1 cellular context compared by ENCODE assay signal in the genomic region with DNA sequence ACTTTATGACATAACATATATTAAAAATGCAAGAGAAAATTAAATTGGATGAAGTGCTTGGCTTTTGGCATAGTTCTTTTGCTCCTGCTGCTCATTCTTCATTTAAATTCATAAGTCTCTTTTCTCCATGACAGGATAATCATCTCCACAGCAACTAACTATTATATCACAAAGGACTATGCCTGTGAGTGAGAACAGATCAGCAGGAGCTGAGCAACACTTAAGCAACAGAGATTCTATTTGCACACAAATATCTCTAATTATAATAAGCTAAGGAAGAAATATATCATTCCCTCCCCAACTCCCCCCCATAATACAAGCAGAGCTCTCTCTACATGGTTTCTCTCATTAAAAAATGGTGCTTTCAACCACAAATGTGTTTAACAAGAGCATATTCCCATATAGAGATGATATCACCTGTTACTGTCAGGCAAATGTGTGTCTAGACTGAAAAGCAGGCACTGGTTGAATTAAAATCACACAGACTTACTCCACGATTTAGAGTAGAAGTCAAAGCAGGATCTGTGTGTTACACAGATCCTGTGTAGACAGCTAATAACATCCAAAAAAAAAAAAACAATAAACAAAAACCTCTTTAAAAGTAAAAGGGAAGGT.
TF ChIP-seq lines count a peak whose summit lies in the region.

No MANE protein-coding gene starts in this region.

TF ChIP-seq in HEK293T, 16 proteins besides CTCF, POLR2A, EP300 and RAD21 (continued from another document):
- TF ChIP-seq ARNT (IDR thresholded peaks at IDR 0.05) (no peak), SUZ12 (IDR thresholded peaks at IDR 0.05) (no peak)
